ENCODE assay signal across 8 cellular contexts in the genomic region with DNA sequence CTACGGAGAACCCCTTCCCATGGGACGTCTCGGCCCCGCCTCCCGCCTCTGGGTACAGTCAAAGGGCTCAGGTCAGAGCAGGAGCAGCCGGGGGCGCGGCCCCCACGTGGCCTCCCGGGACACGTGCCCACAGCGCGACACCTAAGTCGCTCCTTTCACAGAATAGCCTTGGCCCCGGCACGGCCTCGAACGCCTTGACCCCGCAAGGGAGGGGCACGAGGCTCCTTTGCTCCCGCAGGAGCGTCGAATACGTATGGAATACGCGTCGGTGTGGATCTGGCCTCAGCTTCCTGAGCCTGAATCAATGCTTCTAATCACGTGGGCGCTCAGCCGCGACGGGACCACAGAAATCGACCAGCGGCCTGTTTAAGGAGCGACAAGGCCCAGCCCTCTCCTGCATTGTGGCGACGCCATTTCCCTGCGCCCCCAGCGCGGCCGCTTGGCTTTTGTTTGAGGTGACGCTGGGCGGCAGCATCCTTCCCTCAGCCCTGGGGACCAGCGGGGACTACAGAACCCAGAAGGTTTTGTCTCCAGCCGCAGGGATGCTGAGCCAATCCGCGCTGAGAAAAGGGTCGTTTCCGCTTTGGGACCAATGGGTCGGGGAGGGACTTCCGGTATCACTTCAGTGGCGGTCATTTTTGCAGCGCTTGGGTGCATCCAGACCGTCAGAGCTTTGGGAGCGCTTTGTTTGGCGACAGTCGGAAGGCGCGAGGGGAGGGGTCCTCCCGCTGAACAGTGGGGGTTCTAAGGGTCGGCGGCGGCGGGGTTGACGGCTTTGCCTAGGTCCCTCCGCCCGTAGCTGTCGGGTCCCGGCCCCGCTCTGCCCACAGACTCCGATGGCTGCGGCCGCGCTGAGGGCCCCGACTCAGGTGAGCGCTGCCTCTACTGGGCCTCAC. TPM values are rescaled to one million over a fixed set of nuclear protein-coding genes. Genes with fewer than 3 reads are reported as not detected.
DNase-seq lines count a peak whose midpoint lies in the region; ATAC-seq and TF ChIP-seq lines count a peak whose summit lies in the region.

TSS of gene ZIK1 (plus strand) at position 625 of the 896 bp plus-strand sequence. CDS start at position 837, 212 bp downstream.

- POLR2A ChIA-PET in A673 (lab: Charles Lee; ENCODE audit: low non-redundant PET) (no interaction called here), T-cell (lab: Charles Lee) (interaction anchor here in 1 of 2 donors (0.7 kb wide), 1 partner anchor 475 kb away, joined by 3 read pairs; no protein-coding TSS in a partner anchor)

- DNase-seq in A673 (ENCODE audit: low spot score) = peak; percentile 98
- DNase-seq in T-cell = peak; percentile 71 to 91 (median 84)
- peak; percentile 89 for DNase-seq in amniotic epithelial cell (ENCODE audit: low read depth)
- peak; percentile 93 for DNase-seq in left cardiac atrium

- peak; percentile 33 for TF ChIP-seq CTCF in A673 (conservative IDR thresholded peaks at IDR 0.05; ENCODE audit: low read depth, low read length)
- TF ChIP-seq CTCF in parathyroid adenoma (IDR thresholded peaks at IDR 0.05) = no peak

- peak within 1 kb of the TSS; percentile 31 for H3K9ac ChIP-seq in parathyroid adenoma

- H3K4me1 ChIP-seq in A673 (ENCODE audit: insufficient read depth, low read length, poor library complexity, severe bottlenecking) (no peaks in the 10 kb centered on the region), parathyroid adenoma (peaks cover 15% of the 10 kb centered on the region), thymus (ENCODE audit: control insufficient read depth, insufficient read depth, low read length) (peaks cover 9% of the 10 kb centered on the region)

- peaks cover 26% of the 10 kb centered on the region for H3K79me2 ChIP-seq in parathyroid adenoma

- intact Hi-C loops in A673 (cut with micrococcal nuclease; ENCODE audit: unreplicated experiment) (no loop called here), left cardiac atrium (cut with DNase I) (no loop called here)

- peak within 1 kb of the TSS; percentile 97 for H3K4me2 ChIP-seq in parathyroid adenoma (ENCODE audit: low read length)

- peak; percentile 29 for TF ChIP-seq POLR2A in GM18951 (IDR thresholded peaks at IDR 0.05; ENCODE audit: extremely low read depth, insufficient read depth, insufficient read length)

- no peaks in the 10 kb centered on the region for H3K27me3 Mint-ChIP-seq in T-cell

- H3K9me3 Mint-ChIP-seq in T-cell = peaks cover 27 to 57% (median 47%) of the 10 kb centered on the region in 3 donors

- no peaks in the 10 kb centered on the region for H3K27me3 ChIP-seq in A673 (replicated peaks; ENCODE audit: insufficient read depth, low read depth, low read length, poor library complexity)
- H3K27me3 ChIP-seq in parathyroid adenoma (ENCODE audit: control insufficient read depth, insufficient read depth, low read length) = no peaks in the 10 kb centered on the region
- no peaks in the 10 kb centered on the region for H3K27me3 ChIP-seq in thymus (ENCODE audit: control insufficient read depth, insufficient read depth)

- H3K36me3 ChIP-seq in A673 (ENCODE audit: insufficient read depth, low read length, poor library complexity, severe bottlenecking) (peaks cover 11% of the 10 kb centered on the region), parathyroid adenoma (ENCODE audit: control insufficient read depth, insufficient read depth, low read length) (no peaks in the 10 kb centered on the region), thymus (ENCODE audit: control insufficient read depth, insufficient read depth) (peaks cover 11% of the 10 kb centered on the region)

- ATAC-seq in HG03521 (IDR thresholded peaks at IDR 0.05; ENCODE audit: unreplicated experiment) (peak; percentile 58), T-cell (replicated peaks in 1 of 4) (peak; percentile 90 to 94 (median 94)), left cardiac atrium (peak; percentile 97)

- CTCF ChIA-PET in A673 (lab: Charles Lee) (no interaction called here), T-cell (lab: Charles Lee) (no interaction called here)

- BruUV-seq in A673 (replicated peaks; lab: Mats Ljungman, UMichigan) = no TSS peak

- H2AFZ ChIP-seq in parathyroid adenoma = peak within 1 kb of the TSS; percentile 100

- peak within 1 kb of the TSS; percentile 91 to 98 (median 91) for H3K4me3 Mint-ChIP-seq in T-cell

- peaks cover 49% of the 10 kb centered on the region for H3K9me3 ChIP-seq in A673 (ENCODE audit: low read depth, low read length, poor library complexity, severe bottlenecking)
- H3K9me3 ChIP-seq in parathyroid adenoma (ENCODE audit: control insufficient read depth, low read length) = no peaks in the 10 kb centered on the region
- peaks cover 15% of the 10 kb centered on the region for H3K9me3 ChIP-seq in thymus (ENCODE audit: control insufficient read depth)

- in situ Hi-C loops in GM18951 (cut with MboI; ENCODE audit: low sequenced_read_pairs, unreplicated experiment) = no loop called here

- H3K4me1 Mint-ChIP-seq in T-cell = peaks cover 24 to 25% (median 24%) of the 10 kb centered on the region in 3 donors

- peaks cover 49% of the 10 kb centered on the region for H3K36me3 Mint-ChIP-seq in T-cell

- H3K27ac ChIP-seq in A673 (ENCODE audit: low read depth, low read length, poor library complexity, severe bottlenecking) = no peak within 1 kb of the TSS
- H3K27ac ChIP-seq in parathyroid adenoma = peak within 1 kb of the TSS; percentile 65
- H3K27ac ChIP-seq in thymus (ENCODE audit: low read depth) = peak within 1 kb of the TSS; percentile 55

- H3K4me3 ChIP-seq in A673 (ENCODE audit: low read depth, low read length, poor library complexity, severe bottlenecking) (peak within 1 kb of the TSS; percentile 62), parathyroid adenoma (ENCODE audit: low read depth, low read length) (peak within 1 kb of the TSS; percentile 87), thymus (ENCODE audit: low read length) (peak within 1 kb of the TSS; percentile 80)

- H3K27ac Mint-ChIP-seq in T-cell = peak within 1 kb of the TSS; percentile 72 to 86

- WGBS in thymus = 5% methylated on average over 76 of the region's 76 CpGs

RNA-seq across cellular contexts. Expression of gene ZIK1, which starts in this region (rescaled TPM):
- total RNA-seq in A673 (2021) (16.3 and 16.7 TPM in 2 replicates), T-cell (10 to 100 TPM in 2 of 5 donors, 1 to 10 TPM in 3; 4.9 to 10.6 (median 8.2) TPM), left cardiac atrium (1 to 10 TPM; 4.1 to 5.2 TPM)
- polyA plus RNA-seq in thymus = 6.0 TPM
